ENCODE assay signal across 8 cellular contexts in the genomic region with DNA sequence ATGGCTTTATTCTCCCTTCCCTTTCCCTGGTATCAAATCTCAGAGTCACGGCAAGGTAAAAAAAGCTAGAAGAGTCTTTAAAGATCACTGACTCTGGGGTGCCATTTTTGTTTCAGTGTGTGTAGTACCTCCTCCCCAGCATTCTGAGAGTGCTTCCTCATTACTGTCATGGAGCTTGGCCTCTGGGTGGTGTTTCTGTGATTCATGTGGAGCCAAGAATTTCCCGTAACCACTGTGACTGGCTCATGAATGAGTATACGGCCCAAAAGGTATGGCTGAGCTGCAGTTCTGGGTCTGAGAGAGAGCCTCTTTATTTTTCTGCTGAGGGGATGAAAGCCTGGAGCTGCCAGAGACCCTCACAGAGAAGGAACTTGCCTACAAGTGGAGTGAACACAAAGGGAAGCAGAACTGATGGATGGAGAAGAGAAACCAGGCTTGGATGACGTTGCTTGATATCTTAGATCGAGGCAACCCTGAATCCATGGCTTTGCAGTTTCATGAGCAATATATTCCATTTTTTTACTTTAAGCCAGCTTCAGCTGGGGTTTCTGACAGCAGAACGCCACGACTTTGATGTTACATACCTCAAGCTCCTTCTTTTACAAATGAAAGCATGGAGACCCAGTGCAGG.
DNase-seq lines count a peak whose midpoint lies in the region; ATAC-seq and TF ChIP-seq lines count a peak whose summit lies in the region.

No MANE protein-coding gene starts in this region.

- no peak overlapping the region for H3K27ac ChIP-seq in RWPE2 (ENCODE audit: poor library complexity, severe bottlenecking)
- no peak overlapping the region for H3K27ac ChIP-seq in upper lobe of right lung

- H3K4me3 ChIP-seq in RWPE2 (ENCODE audit: severe bottlenecking) = no peak overlapping the region
- no peak overlapping the region for H3K4me3 ChIP-seq in fibroblast of the aortic adventitia (ENCODE audit: low read depth, low read length)
- H3K4me3 ChIP-seq in upper lobe of right lung = no peak overlapping the region

- peaks cover 1% of the 10 kb centered on the region for H3K27me3 ChIP-seq in RWPE2 (ENCODE audit: insufficient read depth, poor library complexity, severe bottlenecking)
- H3K27me3 ChIP-seq in upper lobe of right lung = no peaks in the 10 kb centered on the region

- TF ChIP-seq CTCF in RWPE2 (IDR thresholded peaks at IDR 0.05; ENCODE audit: poor library complexity, severe bottlenecking) = no peak
- no peak for TF ChIP-seq CTCF in fibroblast of the aortic adventitia (IDR thresholded peaks at IDR 0.05; ENCODE audit: insufficient read depth, low read length)
- TF ChIP-seq CTCF in upper lobe of right lung (IDR thresholded peaks at IDR 0.05) = no peak
- no peak for TF ChIP-seq CTCF in GM10266 (IDR thresholded peaks at IDR 0.05; ENCODE audit: control insufficient read depth, insufficient read depth, low read depth, missing control alignments)

- intact Hi-C loops in upper lobe of right lung (cut with DNase I) = no loop called here

- ATAC-seq in RWPE2 (ENCODE audit: low read depth) = peak; percentile 54; the same call in 2 of the 3 replicates
- peak; percentile 31 for ATAC-seq in upper lobe of right lung
- no peak for ATAC-seq in GM18498 (IDR thresholded peaks at IDR 0.05; ENCODE audit: unreplicated experiment)

- H3K9me3 ChIP-seq in RWPE2 (ENCODE audit: severe bottlenecking) = no peaks in the 10 kb centered on the region
- no peaks in the 10 kb centered on the region for H3K9me3 ChIP-seq in upper lobe of right lung

- H3K36me3 ChIP-seq in RWPE2 (ENCODE audit: low read depth) (no peaks in the 10 kb centered on the region), upper lobe of right lung (no peaks in the 10 kb centered on the region)

- DNase-seq in stimulated activated CD4-positive, alpha-beta T cell treated with anti-CD3 and anti-CD28 coated beads, Interleukin-12 subunit alpha, Interleukin-12 subunit beta, amount 100 ng/mL, for 48 hours (ENCODE audit: low read depth in 2 of 3, low spot score in 1 of 3) = peak; percentile 32 to 55 (median 39)
- DNase-seq in stimulated activated CD4-positive, alpha-beta T cell treated with anti-CD3 and anti-CD28 coated beads, Interleukin-4, amount 100 ng/mL, for 1 hour = no peak
- DNase-seq in RWPE2 (ENCODE audit: low spot score) (no peak), fibroblast of the aortic adventitia (ENCODE audit: low read depth) (peak; percentile 63), upper lobe of right lung (no peak), COLO829 (ENCODE audit: low spot score) (no peak), GM10266 (ENCODE audit: extremely low spot score) (no peak)

- H3K4me1 ChIP-seq in RWPE2 (ENCODE audit: insufficient read depth, poor library complexity, severe bottlenecking) = no peaks in the 10 kb centered on the region
- H3K4me1 ChIP-seq in upper lobe of right lung = no peaks in the 10 kb centered on the region

Comparison
In these comparisons a context has a peak if more than half of its experiments do, and no peak if none do; other contexts are left out.
1. DNase-seq: peak in stimulated activated CD4-positive, alpha-beta T cell treated with anti-CD3 and anti-CD28 coated beads, Interleukin-12 subunit alpha, Interleukin-12 subunit beta, amount 100 ng/mL, for 48 hours (3 of 3) and fibroblast of the aortic adventitia (single experiment); none in stimulated activated CD4-positive, alpha-beta T cell treated with anti-CD3 and anti-CD28 coated beads, Interleukin-4, amount 100 ng/mL, for 1 hour (single experiment), RWPE2 (single experiment), upper lobe of right lung (single experiment), COLO829 (single experiment) and GM10266 (single experiment).